Comparison of ENCODE assay signal across 19 cellular contexts in genomic region chr16:12300946-12301500, GRCh38.
DNase-seq lines count a peak whose midpoint lies in the region; ATAC-seq and TF ChIP-seq lines count a peak whose summit lies in the region.
"Had no signal": no experiment of that assay in that cellular context is flagged by ENCODE, and none has a peak within 500 bp of the region (broad histone marks: within the 10 kb centered on the region; RNA-seq: fewer than 3 reads in every experiment).

No MANE protein-coding gene starts in this region.

- H3K9ac ChIP-seq in stomach smooth muscle (ENCODE audit: low read length in 2 of 2): peak overlapping the region in 1 of 2 donors; percentile 47

- H3K27ac Mint-ChIP-seq in activated T-cell treated with anti-CD3 and anti-CD28 coated beads, Interleukin-2, amount 50 U/mL, for 24 hours: no peak overlapping the region
- H3K27ac Mint-ChIP-seq: CD4-positive, alpha-beta memory T cell had no signal

- no peak overlapping the region for H2AFZ ChIP-seq in hepatocyte

- H3K9me3 ChIP-seq in HEK293 (ENCODE audit: control insufficient read depth, insufficient read depth, low read depth, low read length) (no peaks in the 10 kb centered on the region), hepatocyte (ENCODE audit: low read depth) (no peaks in the 10 kb centered on the region), stomach smooth muscle (ENCODE audit: control insufficient read depth in 2 of 2, low read length in 2 of 2) (no peaks in the 10 kb centered on the region)
- H3K9me3 ChIP-seq: BE2C had no signal

- H3K4me2 ChIP-seq in hepatocyte: no peak overlapping the region

- no peaks in the 10 kb centered on the region for H3K4me1 Mint-ChIP-seq in activated T-cell treated with anti-CD3 and anti-CD28 coated beads, Interleukin-2, amount 50 U/mL, for 24 hours (ENCODE audit: low read depth)

- H3K27ac ChIP-seq in HEK293 (ENCODE audit: extremely low read depth, low read depth, low read length): no peak overlapping the region
- peak overlapping the region; percentile 71 for H3K27ac ChIP-seq in hepatocyte
- H3K27ac ChIP-seq in stomach smooth muscle (ENCODE audit: low read length): peak overlapping the region; percentile 73

- no peaks in the 10 kb centered on the region for H3K9me2 ChIP-seq in hepatocyte (replicated peaks; ENCODE audit: insufficient read depth)

- no peak overlapping the region for H3K4me3 ChIP-seq in HEK293 (ENCODE audit: low read depth, low read length)
- no peak overlapping the region for H3K4me3 ChIP-seq in hepatocyte
- H3K4me3 ChIP-seq in stomach smooth muscle (ENCODE audit: low read length in 2 of 2): no peak overlapping the region

- no peak for TF ChIP-seq CTCF in HEK293 (tag by site-specific recombination; IDR thresholded peaks at IDR 0.05)
- no peak for TF ChIP-seq CTCF in hepatocyte (IDR thresholded peaks at IDR 0.05; ENCODE audit: poor library complexity)

- no peak for ATAC-seq in left colon
- ATAC-seq: HepG2, Panc1 had no signal

- no peaks in the 10 kb centered on the region for H3K9me3 Mint-ChIP-seq in activated T-cell treated with anti-CD3 and anti-CD28 coated beads, Interleukin-2, amount 50 U/mL, for 24 hours
- H3K9me3 Mint-ChIP-seq: CD4-positive, alpha-beta memory T cell had no signal

- H3K27me3 ChIP-seq in hepatocyte: no peaks in the 10 kb centered on the region
- H3K27me3 ChIP-seq in stomach smooth muscle (ENCODE audit: control insufficient read depth in 1 of 2, insufficient read depth in 2 of 2, low read length in 2 of 2): no peaks in the 10 kb centered on the region
- H3K27me3 ChIP-seq: BE2C had no signal

- peak; percentile 10 for DNase-seq in SK-N-DZ (ENCODE audit: low spot score)
- DNase-seq in hepatocyte (ENCODE audit: low spot score): no peak
- no peak for DNase-seq in left colon
- DNase-seq in activated T-cell treated with anti-CD3 and anti-CD28 coated beads, Interleukin-2, amount 50 U/mL, for 24 hours: no peak
- DNase-seq in NCI-H82 (lab: John Stamatoyannopoulos, UW): no peak
- DNase-seq: BE2C; CD4-positive, alpha-beta memory T cell; DMS79 treated with DMSO at 0.1 percent for 48 hours; GDM1; MM.1S; NCI-H1105; NCI-H1694 treated with DMSO at 0.1 percent for 48 hours; NCI-H446 treated with DMSO at 0.1 percent for 48 hours; NCI-H774; SHP77 treated with DMSO at 0.1 percent for 48 hours had no signal

- no peaks in the 10 kb centered on the region for H3K4me1 ChIP-seq in HEK293 (ENCODE audit: control insufficient read depth, insufficient read depth, low read length)
- no peaks in the 10 kb centered on the region for H3K4me1 ChIP-seq in hepatocyte (ENCODE audit: insufficient read depth)
- H3K4me1 ChIP-seq in stomach smooth muscle (ENCODE audit: control insufficient read depth, insufficient read depth, low read length): peaks cover 18% of the 10 kb centered on the region

- H4K20me1 ChIP-seq in hepatocyte (ENCODE audit: insufficient read depth, poor library complexity, severe bottlenecking): no peaks in the 10 kb centered on the region

- intact Hi-C loops in left colon (cut with DNase I, micrococcal nuclease): no loop called here

- no peak overlapping the region for H3K4me3 Mint-ChIP-seq in activated T-cell treated with anti-CD3 and anti-CD28 coated beads, Interleukin-2, amount 50 U/mL, for 24 hours
- H3K4me3 Mint-ChIP-seq: CD4-positive, alpha-beta memory T cell had no signal

- WGBS in hepatocyte (ENCODE audit: low lambda C conversion rate, missing lambda C conversion rate): 90% methylated on average over 9 of the region's 9 CpGs

- H3K79me2 ChIP-seq in hepatocyte: no peaks in the 10 kb centered on the region

- CTCF ChIA-PET in HEK293 (lab: Yijun Ruan, JAX): interaction anchor here (0.7 kb wide), 1 partner anchor 330 kb away, joined by 3 read pairs; no protein-coding TSS in a partner anchor

- POLR2A ChIA-PET in HEK293 (lab: Yijun Ruan, JAX): no interaction called here

- no peaks in the 10 kb centered on the region for H3K27me3 Mint-ChIP-seq in activated T-cell treated with anti-CD3 and anti-CD28 coated beads, Interleukin-2, amount 50 U/mL, for 24 hours
- H3K27me3 Mint-ChIP-seq: CD4-positive, alpha-beta memory T cell had no signal

- H3K36me3 ChIP-seq in HEK293 (ENCODE audit: control insufficient read depth in 2 of 2, insufficient read depth in 1 of 2, low read length in 2 of 2) (no peaks in the 10 kb centered on the region), hepatocyte (replicated peaks; ENCODE audit: insufficient read depth, low read depth) (no peaks in the 10 kb centered on the region), stomach smooth muscle (ENCODE audit: control insufficient read depth in 2 of 2, insufficient read depth in 2 of 2, low read length in 2 of 2) (no peaks in the 10 kb centered on the region)
- H3K36me3 ChIP-seq: BE2C had no signal

- H3K36me3 Mint-ChIP-seq in activated T-cell treated with anti-CD3 and anti-CD28 coated beads, Interleukin-2, amount 50 U/mL, for 24 hours (ENCODE audit: low read depth): peaks cover 15% of the 10 kb centered on the region

TF ChIP-seq in HEK293, 187 proteins besides CTCF, POLR2A, EP300 and RAD21:
- TF ChIP-seq EGR2 (tag by site-specific recombination; IDR thresholded peaks at IDR 0.05; ENCODE audit: low read depth) (peak; percentile 32; the same call in 1 of the 2 replicates), KLF7 (tag by site-specific recombination; IDR thresholded peaks at IDR 0.05; ENCODE audit: borderline replicate concordance) (no peak)
